In genomic region chr4:85474818-85475630, GRCh38 we compare ENCODE assay signal across 8 cellular contexts. TPM values are rescaled to one million over a fixed set of nuclear protein-coding genes. Genes with fewer than 3 reads are reported as not detected.
A peak's percentile ranks its signal among the peaks of the same experiment; 100 is the strongest.
DNase-seq lines count a peak whose midpoint lies in the region; ATAC-seq and TF ChIP-seq lines count a peak whose summit lies in the region.

Gene ARHGAP24 (plus strand): TSS chr4:85475150.

- TF ChIP-seq CTCF in endodermal cell (conservative IDR thresholded peaks at IDR 0.05) (no peak), lung (IDR thresholded peaks at IDR 0.05; ENCODE audit: control extremely low read depth, extremely low read depth) (no peak)

- peaks cover 3% of the 10 kb centered on the region for H3K9me3 Mint-ChIP-seq in activated T-cell treated with anti-CD3 and anti-CD28 coated beads, Interleukin-2, amount 50 U/mL, for 24 hours
- H3K9me3 Mint-ChIP-seq in endodermal cell = no peaks in the 10 kb centered on the region

- H3K27me3 Mint-ChIP-seq in activated T-cell treated with anti-CD3 and anti-CD28 coated beads, Interleukin-2, amount 50 U/mL, for 24 hours = peaks cover 45% of the 10 kb centered on the region
- H3K27me3 Mint-ChIP-seq in endodermal cell (ENCODE audit: insufficient read depth) = peaks cover 50% of the 10 kb centered on the region

- H3K27me3 ChIP-seq in endodermal cell (ENCODE audit: control insufficient read depth, insufficient read depth, low read length, poor library complexity, severe bottlenecking) = peaks cover 5% of the 10 kb centered on the region
- H3K27me3 ChIP-seq in lung (ENCODE audit: control insufficient read depth, insufficient read depth) = no peaks in the 10 kb centered on the region

- H3K4me1 ChIP-seq in endodermal cell (ENCODE audit: control insufficient read depth, insufficient read depth, low read length) (no peaks in the 10 kb centered on the region), lung (ENCODE audit: control insufficient read depth in 2 of 2, insufficient read depth in 2 of 2, low read length in 2 of 2) (peaks cover 2 to 4% of the 10 kb centered on the region in 2 donors)

- WGBS in endodermal cell (ENCODE audit: insufficient coverage in 1 of 2, insufficient read length in 1 of 2), 2 experiments = 2 to 4% methylated on average over 16 to 33 of the region's 41 CpGs
- 1 to 2% methylated on average over 33 to 41 of the region's 41 CpGs for WGBS in lung, 2 donors

- H3K36me3 Mint-ChIP-seq in activated T-cell treated with anti-CD3 and anti-CD28 coated beads, Interleukin-2, amount 50 U/mL, for 24 hours (ENCODE audit: low read depth) = no peaks in the 10 kb centered on the region
- H3K36me3 Mint-ChIP-seq in endodermal cell (ENCODE audit: low read depth) = no peaks in the 10 kb centered on the region

- H3K4me1 Mint-ChIP-seq in activated T-cell treated with anti-CD3 and anti-CD28 coated beads, Interleukin-2, amount 50 U/mL, for 24 hours (ENCODE audit: low read depth) = peaks cover 2% of the 10 kb centered on the region
- H3K4me1 Mint-ChIP-seq in endodermal cell = peaks cover 5% of the 10 kb centered on the region

- DNase-seq in activated T-cell treated with anti-CD3 and anti-CD28 coated beads, Interleukin-2, amount 50 U/mL, for 24 hours = no peak
- DNase-seq in activated T-cell treated with anti-CD3 and anti-CD28 coated beads, Interleukin-2, amount 50 U/mL, for 1 hour = no peak
- DNase-seq in MV-4-11 (lab: John Stamatoyannopoulos, UW) = peak; percentile 96
- DNase-seq in endodermal cell = peak; percentile 95
- peak; percentile 90 for DNase-seq in lung (ENCODE audit: low spot score)
- DNase-seq in stromal cell of bone marrow (ENCODE audit: low read depth) = peak; percentile 94

- H3K27ac ChIP-seq in endodermal cell (ENCODE audit: low read depth, low read length) = peak within 1 kb of the TSS; percentile 80
- H3K27ac ChIP-seq in lung (ENCODE audit: low read depth in 1 of 2, low read length in 1 of 2) = peak within 1 kb of the TSS; percentile 85 to 93

- H3K36me3 ChIP-seq in endodermal cell (ENCODE audit: control insufficient read depth, insufficient read depth, low read length) (no peaks in the 10 kb centered on the region), lung (ENCODE audit: control insufficient read depth in 2 of 2, insufficient read depth in 2 of 2, low read length in 2 of 2) (no peaks in the 10 kb centered on the region)

- H3K4me3 ChIP-seq in endodermal cell (ENCODE audit: low read length) (peak within 1 kb of the TSS; percentile 86), lung (peak within 1 kb of the TSS; percentile 53)

- peak within 1 kb of the TSS; percentile 58 for H3K9ac ChIP-seq in endodermal cell (ENCODE audit: extremely low read depth, low read length, poor library complexity, severe bottlenecking)

- H3K9me3 ChIP-seq in endodermal cell (ENCODE audit: control insufficient read depth, low read length) (no peaks in the 10 kb centered on the region), lung (ENCODE audit: control insufficient read depth in 2 of 2, insufficient read depth in 1 of 2, low read length in 1 of 2) (no peaks in the 10 kb centered on the region)

- no peak within 1 kb of the TSS for H3K27ac Mint-ChIP-seq in activated T-cell treated with anti-CD3 and anti-CD28 coated beads, Interleukin-2, amount 50 U/mL, for 24 hours
- peak within 1 kb of the TSS; percentile 69 for H3K27ac Mint-ChIP-seq in endodermal cell

- H3K4me3 Mint-ChIP-seq in activated T-cell treated with anti-CD3 and anti-CD28 coated beads, Interleukin-2, amount 50 U/mL, for 24 hours = peak within 1 kb of the TSS; percentile 27
- H3K4me3 Mint-ChIP-seq in endodermal cell = peak within 1 kb of the TSS; percentile 73

- peak; percentile 86 for ATAC-seq in HG02610 (IDR thresholded peaks at IDR 0.05; ENCODE audit: unreplicated experiment)
- peak; percentile 56 for ATAC-seq in SK-N-SH treated with all-trans-retinoic acid at 6 μM for 48 hours
- ATAC-seq in lung (ENCODE audit: insufficient read depth, low FRiP score) = peak; percentile 91

TF ChIP-seq in SK-N-SH treated with all-trans-retinoic acid at 6 μM for 48 hours, 23 proteins besides CTCF, POLR2A, EP300 and RAD21:
- TF ChIP-seq ZFP30 (CRISPR knock-in tag; IDR thresholded peaks at IDR 0.05) (no peak), ZNF8 (CRISPR knock-in tag; IDR thresholded peaks at IDR 0.05) (no peak), OSR1 (CRISPR knock-in tag; IDR thresholded peaks at IDR 0.05) (no peak), GLIS3 (CRISPR knock-in tag; IDR thresholded peaks at IDR 0.05) (no peak), SNAI2 (CRISPR knock-in tag; IDR thresholded peaks at IDR 0.05) (no peak)

RNA-seq across cellular contexts. Expression of gene ARHGAP24, which starts in this region (rescaled TPM):
- 10 to 100 TPM; 66.8 to 85.6 TPM for total RNA-seq in endodermal cell
- polyA plus RNA-seq in endodermal cell (2013, experiment 1 of 2) = 6.9 TPM
- 7.8 TPM for polyA plus RNA-seq in endodermal cell (2013, experiment 2 of 2)
- 10 to 100 TPM; 30.8 to 79.4 TPM for total RNA-seq in lung
- polyA plus RNA-seq in lung = 10 to 100 TPM in 1 of 2 donors, 1 to 10 TPM in 1; 10.0 to 12.4 TPM

Comparison
In these comparisons a context has a peak if more than half of its experiments do, and no peak if none do; other contexts are left out.
1. DNase-seq: peak in MV-4-11 (single experiment), endodermal cell (single experiment), lung (single experiment) and stromal cell of bone marrow (single experiment); none in activated T-cell treated with anti-CD3 and anti-CD28 coated beads, Interleukin-2, amount 50 U/mL, for 24 hours (single experiment) and activated T-cell treated with anti-CD3 and anti-CD28 coated beads, Interleukin-2, amount 50 U/mL, for 1 hour (single experiment).
2. Peak in every context shown above with its lines, with median percentiles within 50 percentile points of each other: ATAC-seq.